Comparison of ENCODE assay signal across 8 cellular contexts in the genomic region with DNA sequence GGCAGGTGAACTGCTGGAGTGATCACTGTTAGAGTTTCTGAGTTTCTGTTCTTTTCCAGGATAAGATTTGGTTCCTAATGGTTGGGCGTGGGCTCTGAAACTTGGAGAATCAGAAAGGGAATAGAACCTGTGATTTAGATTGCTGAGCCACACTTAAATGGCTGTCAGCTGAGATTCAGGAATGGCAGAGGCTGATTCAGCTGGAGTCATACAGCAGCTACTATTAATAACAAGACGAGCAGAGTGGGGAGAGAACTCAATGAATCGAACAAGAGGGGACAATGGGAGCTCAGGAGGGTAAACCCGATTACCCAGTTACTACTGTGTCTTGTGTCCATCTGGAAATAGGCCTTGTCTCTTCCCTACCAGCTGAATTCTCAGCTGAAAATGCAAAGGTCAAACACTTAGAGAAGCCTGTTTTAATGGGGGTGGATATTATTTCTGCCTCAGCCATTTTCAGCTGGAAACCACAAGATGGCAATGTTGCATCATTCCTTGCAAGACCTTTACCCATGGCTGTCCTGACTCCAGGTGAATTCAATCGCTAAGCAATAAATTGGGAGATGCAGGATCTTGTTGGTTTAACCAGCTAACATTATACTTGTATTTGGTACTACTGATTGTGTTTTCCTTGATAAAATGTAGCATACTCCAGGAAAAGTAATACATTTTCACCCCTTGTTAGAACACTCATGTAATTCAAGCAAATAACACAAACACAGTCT.
DNase-seq lines count a peak whose midpoint lies in the region; ATAC-seq and TF ChIP-seq lines count a peak whose summit lies in the region.

No MANE protein-coding gene starts in this region.

- H3K27ac ChIP-seq in right atrium auricular region (peak overlapping the region; percentile 37 to 40), gastrocnemius medialis (no peak overlapping the region)

- H3K27me3 ChIP-seq in adipocyte (replicated peaks; ENCODE audit: control insufficient read depth, insufficient read depth, low read length) (no peaks in the 10 kb centered on the region), right atrium auricular region (no peaks in the 10 kb centered on the region), gastrocnemius medialis (no peaks in the 10 kb centered on the region)

- intact Hi-C loops in gastrocnemius medialis (cut with DNase I; ENCODE audit: low total_unique reads) = loop anchor here (1.0 kb wide), 2 partner anchors 26 to 45 kb away; no protein-coding TSS in a partner anchor

- TF ChIP-seq POLR2A in gastrocnemius medialis (IDR thresholded peaks at IDR 0.05) = no peak

- ATAC-seq in GM19351 (IDR thresholded peaks at IDR 0.05; ENCODE audit: unreplicated experiment) (peak; percentile 75), HG03280 (IDR thresholded peaks at IDR 0.05; ENCODE audit: unreplicated experiment) (peak; percentile 63), gastrocnemius medialis (peak; percentile 87 to 94)

- peak; percentile 86 for DNase-seq in DMS114 treated with DMSO at 0.1 percent for 48 hours (lab: John Stamatoyannopoulos, UW; ENCODE audit: unreplicated experiment)
- DNase-seq in NCI-H2227 (lab: John Stamatoyannopoulos, UW; ENCODE audit: unreplicated experiment) = peak; percentile 87
- peak; percentile 73 for DNase-seq in adipocyte (ENCODE audit: low read depth)
- DNase-seq in right atrium auricular region (ENCODE audit: low spot score) = no peak
- no peak for DNase-seq in gastrocnemius medialis
- DNase-seq in activated CD4-positive, alpha-beta T cell treated with anti-CD3 and anti-CD28 coated beads, Interleukin-2, amount 50 U/mL, for 4 hours = no peak

- in situ Hi-C loops in gastrocnemius medialis (cut with MboI; ENCODE audit: low sequenced_read_pairs in 4 of 4) = loop anchor here in 1 of 4 donors (5.0 kb wide), 1 partner anchor 45 kb away; no protein-coding TSS in a partner anchor

- H3K9ac ChIP-seq in adipocyte (ENCODE audit: low read length) = no peak overlapping the region

- H3K4me1 ChIP-seq in adipocyte (ENCODE audit: control insufficient read depth, insufficient read depth, low read length) = no peaks in the 10 kb centered on the region
- H3K4me1 ChIP-seq in right atrium auricular region = no peaks in the 10 kb centered on the region
- H3K4me1 ChIP-seq in gastrocnemius medialis = no peaks in the 10 kb centered on the region

- no peak overlapping the region for H3K4me3 ChIP-seq in adipocyte (ENCODE audit: low read length)
- no peak overlapping the region for H3K4me3 ChIP-seq in right atrium auricular region
- no peak overlapping the region for H3K4me3 ChIP-seq in gastrocnemius medialis

- H3K36me3 ChIP-seq in adipocyte (ENCODE audit: control insufficient read depth, insufficient read depth, low read length, severe bottlenecking) (no peaks in the 10 kb centered on the region), right atrium auricular region (no peaks in the 10 kb centered on the region), gastrocnemius medialis (no peaks in the 10 kb centered on the region)

- H3K9me3 ChIP-seq in adipocyte (ENCODE audit: control insufficient read depth, low read length) (no peaks in the 10 kb centered on the region), right atrium auricular region (no peaks in the 10 kb centered on the region), gastrocnemius medialis (no peaks in the 10 kb centered on the region)

- TF ChIP-seq CTCF in right atrium auricular region (IDR thresholded peaks at IDR 0.05) (peak; percentile 44 to 88), gastrocnemius medialis (IDR thresholded peaks at IDR 0.05 in 4 of 5, conservative IDR thresholded peaks at IDR 0.05 in 1 of 5) (peak; percentile 22 to 75 (median 60))

Comparison
In these comparisons a context has a peak if more than half of its experiments do, and no peak if none do; other contexts are left out.
1. DNase-seq: peak in DMS114 treated with DMSO at 0.1 percent for 48 hours (single experiment), NCI-H2227 (single experiment) and adipocyte (single experiment); none in right atrium auricular region (single experiment), gastrocnemius medialis (0 of 2) and activated CD4-positive, alpha-beta T cell treated with anti-CD3 and anti-CD28 coated beads, Interleukin-2, amount 50 U/mL, for 4 hours (0 of 2).
2. H3K27ac ChIP-seq: peak in right atrium auricular region (2 of 2); none in gastrocnemius medialis (0 of 4).
3. Peak in every context shown above with its lines, with median percentiles within 50 percentile points of each other: ATAC-seq.